Comparison of ENCODE assay signal across 1 cellular context in the genomic region with DNA sequence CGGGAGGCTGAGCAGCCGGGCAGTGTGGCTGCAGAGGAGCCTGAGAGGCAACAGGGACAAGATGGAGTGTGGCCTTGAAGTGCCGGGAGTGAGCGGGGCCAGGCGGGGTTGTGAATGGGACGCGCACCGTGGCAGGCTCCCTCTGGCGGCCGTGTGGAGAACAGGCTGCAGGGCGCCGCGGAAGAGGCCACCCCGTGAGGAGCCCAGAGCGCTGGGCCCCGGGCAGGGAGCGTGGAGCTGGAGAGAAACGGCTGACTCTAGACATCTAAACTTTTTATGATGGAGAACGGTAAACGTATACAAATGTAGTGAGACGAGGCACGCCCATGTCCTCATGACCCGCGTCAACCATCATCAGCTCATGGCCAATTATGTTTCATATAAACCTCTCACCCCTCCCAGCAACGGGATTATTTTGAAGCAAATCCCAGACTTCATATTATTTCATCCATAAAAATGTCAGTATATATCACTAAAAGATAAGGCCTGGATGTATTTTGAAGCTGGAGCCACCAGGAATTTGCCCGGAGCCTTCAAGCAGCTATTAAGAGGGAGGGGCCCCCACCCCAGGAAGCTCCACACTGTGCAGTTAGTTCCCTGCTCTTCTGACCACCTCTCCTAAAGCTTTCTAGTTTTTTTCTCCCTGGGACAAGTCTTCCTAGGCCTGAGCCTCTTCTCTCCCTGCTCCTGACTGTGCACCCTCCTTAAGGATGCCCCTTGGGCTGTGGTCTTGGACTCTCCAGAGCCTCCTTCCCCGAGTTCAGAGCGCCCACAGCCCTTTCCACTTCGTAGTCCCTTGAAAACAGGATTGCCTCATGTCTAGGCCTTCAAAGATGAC.
TF ChIP-seq lines count a peak whose summit lies in the region.

No MANE protein-coding gene starts in this region.

TF ChIP-seq in HEK293, 187 proteins besides CTCF, POLR2A, EP300 and RAD21 (continued from another document and continues in another):
- TF ChIP-seq ZNF704 (tag by site-specific recombination; IDR thresholded peaks at IDR 0.05) (no peak), SCRT1 (tag by site-specific recombination; IDR thresholded peaks at IDR 0.05; ENCODE audit: borderline replicate concordance) (peak; percentile 8; the same call in 1 of the 2 replicates), ZNF211 (tag by site-specific recombination; IDR thresholded peaks at IDR 0.05; ENCODE audit: low read depth) (no peak), ZNF596 (tag by site-specific recombination; IDR thresholded peaks at IDR 0.05) (no peak), KLF7 (tag by site-specific recombination; IDR thresholded peaks at IDR 0.05; ENCODE audit: borderline replicate concordance) (peak; percentile 90), ZNF19 (tag by site-specific recombination; IDR thresholded peaks at IDR 0.05; ENCODE audit: low read depth) (no peak), ZNF660 (tag by site-specific recombination; IDR thresholded peaks at IDR 0.05) (peak; percentile 96), YY2 (tag by site-specific recombination; IDR thresholded peaks at IDR 0.05) (peak; percentile 62; the same call in 1 of the 2 replicates), GFI1B (tag by site-specific recombination; IDR thresholded peaks at IDR 0.05) (no peak), ZNF324 (tag by site-specific recombination; IDR thresholded peaks at IDR 0.05) (peak; percentile 78), YY1 (tag by site-specific recombination; IDR thresholded peaks at IDR 0.05) (peak; percentile 70), ZNF488 (tag by site-specific recombination; IDR thresholded peaks at IDR 0.05) (no peak), ZNF701 (tag by site-specific recombination; IDR thresholded peaks at IDR 0.05) (no peak), ZNF175 (tag by site-specific recombination; IDR thresholded peaks at IDR 0.05) (no peak), ZSCAN18 (tag by site-specific recombination; IDR thresholded peaks at IDR 0.05) (no peak), SP3 (tag by site-specific recombination; IDR thresholded peaks at IDR 0.05) (no peak), ZNF23 (tag by site-specific recombination; IDR thresholded peaks at IDR 0.05; ENCODE audit: borderline replicate concordance) (no peak), KLF1 (tag by site-specific recombination; IDR thresholded peaks at IDR 0.05) (peak; percentile 97), ZNF146 (tag by site-specific recombination; IDR thresholded peaks at IDR 0.05) (no peak), ZNF10 (tag by site-specific recombination; IDR thresholded peaks at IDR 0.05) (0 out of 2 replicates have a peak, but pooled peaks have one; percentile 9), OVOL3 (tag by site-specific recombination; IDR thresholded peaks at IDR 0.05) (no peak), HOXA7 (CRISPR knock-in tag; IDR thresholded peaks at IDR 0.05; ENCODE audit: borderline replicate concordance) (no peak), EGR2 (tag by site-specific recombination; IDR thresholded peaks at IDR 0.05; ENCODE audit: low read depth) (no peak), ZNF311 (tag by site-specific recombination; IDR thresholded peaks at IDR 0.05; ENCODE audit: borderline replicate concordance) (no peak), ZNF658 (tag by site-specific recombination; IDR thresholded peaks at IDR 0.05) (no peak), ZBTB17 (tag by site-specific recombination; IDR thresholded peaks at IDR 0.05) (peak; percentile 100), GLI4 (tag by site-specific recombination; IDR thresholded peaks at IDR 0.05) (no peak), SETDB1 (IDR thresholded peaks at IDR 0.05; ENCODE audit: insufficient read length, low read length) (no peak), TRIM28 (IDR thresholded peaks at IDR 0.05; ENCODE audit: borderline replicate concordance, low read length) (peak; percentile 91), ZNF16 (tag by site-specific recombination; IDR thresholded peaks at IDR 0.05; ENCODE audit: low read depth) (no peak)
- TF ChIP-seq, protein P1, sequence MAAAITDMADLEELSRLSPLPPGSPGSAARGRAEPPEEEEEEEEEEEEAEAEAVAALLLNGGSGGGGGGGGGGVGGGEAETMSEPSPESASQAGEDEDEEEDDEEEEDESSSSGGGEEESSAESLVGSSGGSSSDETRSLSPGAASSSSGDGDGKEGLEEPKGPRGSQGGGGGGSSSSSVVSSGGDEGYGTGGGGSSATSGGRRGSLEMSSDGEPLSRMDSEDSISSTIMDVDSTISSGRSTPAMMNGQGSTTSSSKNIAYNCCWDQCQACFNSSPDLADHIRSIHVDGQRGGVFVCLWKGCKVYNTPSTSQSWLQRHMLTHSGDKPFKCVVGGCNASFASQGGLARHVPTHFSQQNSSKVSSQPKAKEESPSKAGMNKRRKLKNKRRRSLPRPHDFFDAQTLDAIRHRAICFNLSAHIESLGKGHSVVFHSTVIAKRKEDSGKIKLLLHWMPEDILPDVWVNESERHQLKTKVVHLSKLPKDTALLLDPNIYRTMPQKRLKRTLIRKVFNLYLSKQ (tag by site-specific recombination; IDR thresholded peaks at IDR 0.05; ENCODE audit: borderline replicate concordance): no peak
- TF ChIP-seq, protein P2, sequence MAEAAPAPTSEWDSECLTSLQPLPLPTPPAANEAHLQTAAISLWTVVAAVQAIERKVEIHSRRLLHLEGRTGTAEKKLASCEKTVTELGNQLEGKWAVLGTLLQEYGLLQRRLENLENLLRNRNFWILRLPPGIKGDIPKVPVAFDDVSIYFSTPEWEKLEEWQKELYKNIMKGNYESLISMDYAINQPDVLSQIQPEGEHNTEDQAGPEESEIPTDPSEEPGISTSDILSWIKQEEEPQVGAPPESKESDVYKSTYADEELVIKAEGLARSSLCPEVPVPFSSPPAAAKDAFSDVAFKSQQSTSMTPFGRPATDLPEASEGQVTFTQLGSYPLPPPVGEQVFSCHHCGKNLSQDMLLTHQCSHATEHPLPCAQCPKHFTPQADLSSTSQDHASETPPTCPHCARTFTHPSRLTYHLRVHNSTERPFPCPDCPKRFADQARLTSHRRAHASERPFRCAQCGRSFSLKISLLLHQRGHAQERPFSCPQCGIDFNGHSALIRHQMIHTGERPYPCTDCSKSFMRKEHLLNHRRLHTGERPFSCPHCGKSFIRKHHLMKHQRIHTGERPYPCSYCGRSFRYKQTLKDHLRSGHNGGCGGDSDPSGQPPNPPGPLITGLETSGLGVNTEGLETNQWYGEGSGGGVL (tag by site-specific recombination; IDR thresholded peaks at IDR 0.05): no peak
- TF ChIP-seq, protein P3, sequence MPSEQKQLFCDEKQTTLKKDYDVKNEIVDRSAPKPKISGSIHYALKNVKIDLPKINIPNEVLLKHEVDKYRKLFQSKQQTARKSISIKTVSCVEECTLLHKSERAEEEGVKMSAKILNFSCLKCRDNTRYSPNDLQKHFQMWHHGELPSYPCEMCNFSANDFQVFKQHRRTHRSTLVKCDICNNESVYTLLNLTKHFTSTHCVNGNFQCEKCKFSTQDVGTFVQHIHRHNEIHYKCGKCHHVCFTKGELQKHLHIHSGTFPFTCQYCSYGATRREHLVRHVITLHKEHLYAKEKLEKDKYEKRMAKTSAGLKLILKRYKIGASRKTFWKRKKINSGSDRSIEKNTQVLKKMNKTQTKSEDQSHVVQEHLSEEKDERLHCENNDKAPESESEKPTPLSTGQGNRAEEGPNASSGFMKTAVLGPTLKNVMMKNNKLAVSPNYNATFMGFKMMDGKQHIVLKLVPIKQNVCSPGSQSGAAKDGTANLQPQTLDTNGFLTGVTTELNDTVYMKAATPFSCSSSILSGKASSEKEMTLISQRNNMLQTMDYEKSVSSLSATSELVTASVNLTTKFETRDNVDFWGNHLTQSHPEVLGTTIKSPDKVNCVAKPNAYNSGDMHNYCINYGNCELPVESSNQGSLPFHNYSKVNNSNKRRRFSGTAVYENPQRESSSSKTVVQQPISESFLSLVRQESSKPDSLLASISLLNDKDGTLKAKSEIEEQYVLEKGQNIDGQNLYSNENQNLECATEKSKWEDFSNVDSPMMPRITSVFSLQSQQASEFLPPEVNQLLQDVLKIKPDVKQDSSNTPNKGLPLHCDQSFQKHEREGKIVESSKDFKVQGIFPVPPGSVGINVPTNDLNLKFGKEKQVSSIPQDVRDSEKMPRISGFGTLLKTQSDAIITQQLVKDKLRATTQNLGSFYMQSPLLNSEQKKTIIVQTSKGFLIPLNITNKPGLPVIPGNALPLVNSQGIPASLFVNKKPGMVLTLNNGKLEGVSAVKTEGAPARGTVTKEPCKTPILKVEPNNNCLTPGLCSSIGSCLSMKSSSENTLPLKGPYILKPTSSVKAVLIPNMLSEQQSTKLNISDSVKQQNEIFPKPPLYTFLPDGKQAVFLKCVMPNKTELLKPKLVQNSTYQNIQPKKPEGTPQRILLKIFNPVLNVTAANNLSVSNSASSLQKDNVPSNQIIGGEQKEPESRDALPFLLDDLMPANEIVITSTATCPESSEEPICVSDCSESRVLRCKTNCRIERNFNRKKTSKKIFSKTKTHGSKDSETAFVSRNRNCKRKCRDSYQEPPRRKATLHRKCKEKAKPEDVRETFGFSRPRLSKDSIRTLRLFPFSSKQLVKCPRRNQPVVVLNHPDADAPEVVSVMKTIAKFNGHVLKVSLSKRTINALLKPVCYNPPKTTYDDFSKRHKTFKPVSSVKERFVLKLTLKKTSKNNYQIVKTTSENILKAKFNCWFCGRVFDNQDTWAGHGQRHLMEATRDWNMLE (tag by site-specific recombination; conservative IDR thresholded peaks at IDR 0.05; ENCODE audit: low read depth): peak; percentile 25; the same call in 1 of the 2 replicates
- TF ChIP-seq, protein P4, sequence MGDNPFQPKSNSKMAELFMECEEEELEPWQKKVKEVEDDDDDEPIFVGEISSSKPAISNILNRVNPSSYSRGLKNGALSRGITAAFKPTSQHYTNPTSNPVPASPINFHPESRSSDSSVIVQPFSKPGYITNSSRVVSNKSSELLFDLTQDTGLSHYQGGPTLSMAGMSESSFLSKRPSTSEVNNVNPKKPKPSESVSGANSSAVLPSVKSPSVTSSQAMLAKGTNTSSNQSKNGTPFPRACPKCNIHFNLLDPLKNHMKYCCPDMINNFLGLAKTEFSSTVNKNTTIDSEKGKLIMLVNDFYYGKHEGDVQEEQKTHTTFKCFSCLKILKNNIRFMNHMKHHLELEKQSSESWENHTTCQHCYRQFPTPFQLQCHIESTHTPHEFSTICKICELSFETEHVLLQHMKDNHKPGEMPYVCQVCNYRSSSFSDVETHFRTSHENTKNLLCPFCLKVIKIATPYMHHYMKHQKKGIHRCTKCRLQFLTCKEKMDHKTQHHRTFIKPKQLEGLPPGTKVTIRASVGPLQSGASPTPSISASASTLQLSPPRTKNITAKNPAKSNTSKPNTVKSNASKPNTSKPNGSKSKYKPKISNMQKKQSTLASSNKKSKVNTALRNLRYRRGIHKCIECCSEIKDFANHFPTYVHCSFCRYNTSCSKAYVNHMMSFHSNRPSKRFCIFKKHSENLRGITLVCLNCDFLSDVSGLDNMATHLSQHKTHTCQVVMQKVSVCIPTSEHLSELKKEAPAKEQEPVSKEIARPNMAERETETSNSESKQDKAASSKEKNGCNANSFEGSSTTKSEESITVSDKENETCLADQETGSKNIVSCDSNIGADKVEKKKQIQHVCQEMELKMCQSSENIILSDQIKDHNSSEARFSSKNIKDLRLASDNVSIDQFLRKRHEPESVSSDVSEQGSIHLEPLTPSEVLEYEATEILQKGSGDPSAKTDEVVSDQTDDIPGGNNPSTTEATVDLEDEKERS (tag by site-specific recombination; IDR thresholded peaks at IDR 0.05): no peak
